Comparison of ENCODE assay signal across 9 cellular contexts in the genomic region with DNA sequence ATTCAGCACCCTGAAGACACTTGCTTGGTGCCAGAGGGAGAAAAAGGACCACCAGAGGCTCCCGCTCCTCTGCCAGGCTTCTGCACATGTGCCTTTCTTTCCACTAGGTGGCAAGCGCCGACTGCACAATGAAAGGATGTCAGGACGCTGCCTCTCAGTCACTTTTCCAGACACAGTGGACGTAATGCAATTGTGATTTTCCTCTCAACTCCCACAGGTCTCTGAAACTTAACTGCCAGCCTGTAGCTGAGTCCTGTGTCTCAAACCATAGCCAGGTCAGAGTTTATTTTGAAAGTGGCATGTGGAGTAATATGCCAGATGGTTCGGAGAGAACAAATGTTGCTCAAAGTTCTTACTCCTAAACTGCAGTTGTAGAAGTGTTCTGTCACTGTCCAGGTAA.
A peak's percentile ranks its signal among the peaks of the same experiment; 100 is the strongest.
DNase-seq lines count a peak whose midpoint lies in the region; ATAC-seq and TF ChIP-seq lines count a peak whose summit lies in the region.
"Had no signal": no experiment of that assay in that cellular context is flagged by ENCODE, and none has a peak within 500 bp of the region (broad histone marks: within the 10 kb centered on the region; RNA-seq: fewer than 3 reads in every experiment).

No MANE protein-coding gene starts in this region.

- DNase-seq in activated naive CD4-positive, alpha-beta T cell treated with anti-CD3 and anti-CD28 coated beads, Interleukin-2, amount 10 ng/mL, durations not matched to agents 7 days and 5 days, result peak; percentile 28
- no peak for DNase-seq in activated naive CD4-positive, alpha-beta T cell (lab: John Stamatoyannopoulos, UW)
- DNase-seq in NCI-H748 treated with DMSO at 0.1 percent for 48 hours (lab: John Stamatoyannopoulos, UW), result peak; percentile 12
- DNase-seq in choroid plexus epithelial cell (ENCODE audit: low read depth), result peak; percentile 91
- peak; percentile 66 for DNase-seq in left lobe of liver (ENCODE audit: low spot score)
- DNase-seq in ureter (ENCODE audit: low spot score), result peak; percentile 59

- H3K9me3 Mint-ChIP-seq in activated naive CD4-positive, alpha-beta T cell treated with anti-CD3 and anti-CD28 coated beads, Interleukin-2, amount 10 ng/mL, durations not matched to agents 7 days and 5 days, result no peaks in the 10 kb centered on the region
- H3K9me3 Mint-ChIP-seq: dendritic cell treated with granulocyte-macrophage colony-stimulating factor and Interleukin-4, amounts not matched to agents 40 ng/mL and 50 ng/mL, for 4 days had no signal

- H3K36me3 Mint-ChIP-seq in activated naive CD4-positive, alpha-beta T cell treated with anti-CD3 and anti-CD28 coated beads, Interleukin-2, amount 10 ng/mL, durations not matched to agents 7 days and 5 days, result peaks cover 14% of the 10 kb centered on the region

- ATAC-seq in left lobe of liver (peak; percentile 97), GM21619 (IDR thresholded peaks at IDR 0.05; ENCODE audit: unreplicated experiment) (no peak), GM21576 (IDR thresholded peaks at IDR 0.05; ENCODE audit: unreplicated experiment) (no peak)

- no peaks in the 10 kb centered on the region for H3K27me3 Mint-ChIP-seq in activated naive CD4-positive, alpha-beta T cell treated with anti-CD3 and anti-CD28 coated beads, Interleukin-2, amount 10 ng/mL, durations not matched to agents 7 days and 5 days
- H3K27me3 Mint-ChIP-seq: dendritic cell treated with granulocyte-macrophage colony-stimulating factor and Interleukin-4, amounts not matched to agents 40 ng/mL and 50 ng/mL, for 4 days had no signal

- H3K27ac Mint-ChIP-seq in activated naive CD4-positive, alpha-beta T cell treated with anti-CD3 and anti-CD28 coated beads, Interleukin-2, amount 10 ng/mL, durations not matched to agents 7 days and 5 days, result no peak overlapping the region
- H3K27ac Mint-ChIP-seq: dendritic cell treated with granulocyte-macrophage colony-stimulating factor and Interleukin-4, amounts not matched to agents 40 ng/mL and 50 ng/mL, for 4 days had no signal

- no peaks in the 10 kb centered on the region for H3K4me1 Mint-ChIP-seq in activated naive CD4-positive, alpha-beta T cell treated with anti-CD3 and anti-CD28 coated beads, Interleukin-2, amount 10 ng/mL, durations not matched to agents 7 days and 5 days

- no peak overlapping the region for H3K4me3 ChIP-seq in choroid plexus epithelial cell (ENCODE audit: low read depth, low read length)

- TF ChIP-seq CTCF in choroid plexus epithelial cell (conservative IDR thresholded peaks at IDR 0.05; ENCODE audit: low read depth, low read length), result peak; percentile 98

- no peak overlapping the region for H3K4me3 Mint-ChIP-seq in activated naive CD4-positive, alpha-beta T cell treated with anti-CD3 and anti-CD28 coated beads, Interleukin-2, amount 10 ng/mL, durations not matched to agents 7 days and 5 days
- H3K4me3 Mint-ChIP-seq: dendritic cell treated with granulocyte-macrophage colony-stimulating factor and Interleukin-4, amounts not matched to agents 40 ng/mL and 50 ng/mL, for 4 days had no signal

- CTCF ChIA-PET in activated naive CD4-positive, alpha-beta T cell treated with anti-CD3 and anti-CD28 coated beads, Interleukin-2, amount 10 ng/mL, durations not matched to agents 7 days and 5 days (lab: Charles Lee), result interaction anchor here (1.1 to 2.0 kb wide), 3 partner anchors 10 to 55 kb away, joined by 3 to 10 read pairs (median 5); no protein-coding TSS in a partner anchor

Comparison
In these comparisons a context has a peak if more than half of its experiments do, and no peak if none do; other contexts are left out.
1. DNase-seq: peak in activated naive CD4-positive, alpha-beta T cell treated with anti-CD3 and anti-CD28 coated beads, Interleukin-2, amount 10 ng/mL, durations not matched to agents 7 days and 5 days (single experiment), NCI-H748 treated with DMSO at 0.1 percent for 48 hours (single experiment), choroid plexus epithelial cell (single experiment), left lobe of liver (single experiment) and ureter (single experiment); none in activated naive CD4-positive, alpha-beta T cell (0 of 4).